In genomic region chr6:131909408-131910218, GRCh38 we compare ENCODE assay signal across 8 cellular contexts. TPM values are rescaled to one million over a fixed set of nuclear protein-coding genes. Genes with fewer than 3 reads are reported as not detected.
DNase-seq lines count a peak whose midpoint lies in the region; ATAC-seq and FAIRE-seq lines count a peak whose summit lies in the region.

No MANE protein-coding gene starts in this region.

- H3K4ac ChIP-seq in mesenchymal stem cell (ENCODE audit: low read depth in 1 of 2, low read length in 2 of 2) = no peak overlapping the region

- WGBS in mesenchymal stem cell = 100% methylated on average over 1 of the region's 4 CpGs

- POLR2A ChIA-PET in CD4-positive, alpha-beta memory T cell (lab: Charles Lee; ENCODE audit: partially characterized antibody) = no interaction called here

- H3K27ac Mint-ChIP-seq in CD4-positive, alpha-beta memory T cell = peak overlapping the region in 5 of 7 donors; percentile 31 to 85 (median 74)

- no peak overlapping the region for H3K14ac ChIP-seq in mesenchymal stem cell (ENCODE audit: low read length in 2 of 2)

- H3K9me3 Mint-ChIP-seq in CD4-positive, alpha-beta memory T cell = no peaks in the 10 kb centered on the region

- no peaks in the 10 kb centered on the region for H3K27me3 ChIP-seq in CD4-positive, alpha-beta memory T cell (ENCODE audit: insufficient read depth, low read length)
- no peaks in the 10 kb centered on the region for H3K27me3 ChIP-seq in mesenchymal stem cell (ENCODE audit: control insufficient read depth in 1 of 2, insufficient read depth in 1 of 2, low read length in 2 of 2)

- no peak overlapping the region for H3K23ac ChIP-seq in mesenchymal stem cell (ENCODE audit: low read length in 2 of 2)

- peak; percentile 68 to 75 (median 73) for DNase-seq in CD4-positive, alpha-beta memory T cell
- peak; percentile 20 for DNase-seq in GM19239 (ENCODE audit: insufficient read length, low spot score)
- peak; percentile 54 for DNase-seq in NCI-H526 treated with DMSO at 0.1 percent for 48 hours (lab: John Stamatoyannopoulos, UW)
- peak; percentile 44 to 67 for DNase-seq in activated CD4-positive, alpha-beta T cell treated with anti-CD3 and anti-CD28 coated beads, Interleukin-2, amount 50 U/mL, for 24 hours (ENCODE audit: low read depth in 1 of 2, low spot score in 1 of 2)
- peak; percentile 33 to 68 for DNase-seq in dermis microvascular lymphatic vessel endothelial cell (ENCODE audit: low read depth in 2 of 2)
- peak; percentile 77 for DNase-seq in mesenchymal stem cell
- peak; percentile 91 for DNase-seq in stimulated activated CD8-positive, alpha-beta memory T cell treated with anti-CD3 and anti-CD28 coated beads, Interleukin-4, amount 100 ng/mL, for 48 hours

- no peak overlapping the region for H3K4me2 ChIP-seq in mesenchymal stem cell (ENCODE audit: low read length, poor library complexity, severe bottlenecking)

- peak; percentile 97 for ATAC-seq in HG03196 (IDR thresholded peaks at IDR 0.05; ENCODE audit: unreplicated experiment)

- H3K4me1 Mint-ChIP-seq in CD4-positive, alpha-beta memory T cell = peaks cover 11 to 26% (median 15%) of the 10 kb centered on the region in 4 donors

- no peak overlapping the region for H2AK5ac ChIP-seq in mesenchymal stem cell (ENCODE audit: low read length, severe bottlenecking)

- no peak overlapping the region for H2BK15ac ChIP-seq in mesenchymal stem cell (ENCODE audit: low read depth, poor library complexity, severe bottlenecking)

- peaks cover 17% of the 10 kb centered on the region for H3K4me1 ChIP-seq in CD4-positive, alpha-beta memory T cell (ENCODE audit: insufficient read depth, low read length)
- H3K4me1 ChIP-seq in mesenchymal stem cell (ENCODE audit: control insufficient read depth, insufficient read depth, low read depth, low read length) = no peaks in the 10 kb centered on the region

- no peaks in the 10 kb centered on the region for H3K36me3 Mint-ChIP-seq in CD4-positive, alpha-beta memory T cell

- H2BK5ac ChIP-seq in mesenchymal stem cell (ENCODE audit: low read depth, low read length, poor library complexity, severe bottlenecking) = no peak overlapping the region

- no peaks in the 10 kb centered on the region for H3K9me3 ChIP-seq in CD4-positive, alpha-beta memory T cell (ENCODE audit: control insufficient read depth in 1 of 2, low read length in 2 of 2)
- H3K9me3 ChIP-seq in mesenchymal stem cell (ENCODE audit: control insufficient read depth, low read length) = no peaks in the 10 kb centered on the region

- H3K9ac ChIP-seq in mesenchymal stem cell (ENCODE audit: low read length) = no peak overlapping the region

- peaks cover 10 to 16% of the 10 kb centered on the region in 2 donors for H3K27me3 Mint-ChIP-seq in CD4-positive, alpha-beta memory T cell

- intact Hi-C loops in CD4-positive, alpha-beta memory T cell (cut with micrococcal nuclease) = loop anchor here (1.0 to 10.0 kb wide), 5 partner anchors 127 to 1024 kb away; partner anchors contain the start of gene MED23

- CTCF ChIA-PET in CD4-positive, alpha-beta memory T cell (lab: Charles Lee; ENCODE audit: partially characterized antibody) = interaction anchor here (0.6 to 3.6 kb wide), 20 partner anchors 9 to 1024 kb away, joined by 3 to 19 read pairs (median 4); partner anchors contain the start of gene MED23

- no peak overlapping the region for H2BK120ac ChIP-seq in mesenchymal stem cell (ENCODE audit: low read depth, low read length)

- H2BK12ac ChIP-seq in mesenchymal stem cell (ENCODE audit: low read length in 2 of 2) = no peak overlapping the region

- no peaks in the 10 kb centered on the region for H3K36me3 ChIP-seq in CD4-positive, alpha-beta memory T cell (ENCODE audit: insufficient read depth, low read length)
- H3K36me3 ChIP-seq in mesenchymal stem cell (ENCODE audit: control insufficient read depth in 1 of 2, insufficient read depth in 2 of 2, low read depth in 1 of 2, low read length in 2 of 2) = no peaks in the 10 kb centered on the region

- H3K4me3 Mint-ChIP-seq in CD4-positive, alpha-beta memory T cell = peak overlapping the region in 6 of 8 donors; percentile 21 to 79 (median 42)

- H4K91ac ChIP-seq in mesenchymal stem cell (ENCODE audit: low read length) = no peak overlapping the region

- FAIRE-seq in GM19239 (lab: Jason Lieb, UNC) = peak; percentile 72

- no peak overlapping the region for H3K4me3 ChIP-seq in CD4-positive, alpha-beta memory T cell (ENCODE audit: low read length in 2 of 2)
- no peak overlapping the region for H3K4me3 ChIP-seq in mesenchymal stem cell (ENCODE audit: insufficient read depth in 1 of 2, low read depth in 1 of 2, low read length in 2 of 2)

- H3K27ac ChIP-seq in CD4-positive, alpha-beta memory T cell (ENCODE audit: low read depth, low read length) = no peak overlapping the region
- no peak overlapping the region for H3K27ac ChIP-seq in mesenchymal stem cell (ENCODE audit: low read length, poor library complexity, severe bottlenecking)

- H4K8ac ChIP-seq in mesenchymal stem cell (ENCODE audit: low read length) = no peak overlapping the region

- no peaks in the 10 kb centered on the region for H3K79me1 ChIP-seq in mesenchymal stem cell (replicated peaks; ENCODE audit: low read length, poor library complexity, severe bottlenecking)

- H2AFZ ChIP-seq in mesenchymal stem cell (ENCODE audit: low read depth, low read length) = no peak overlapping the region

- H3K18ac ChIP-seq in mesenchymal stem cell (ENCODE audit: low read depth in 1 of 2, low read length in 2 of 2) = no peak overlapping the region

RNA-seq across cellular contexts. Expression of gene CCN2, which starts 41.6 kb away (rescaled TPM):
- not detected for total RNA-seq in CD4-positive, alpha-beta memory T cell
- not detected for polyA plus RNA-seq in CD4-positive, alpha-beta memory T cell
- 178 and 284 TPM in 2 replicates for total RNA-seq in dermis microvascular lymphatic vessel endothelial cell
- 252 TPM for polyA plus RNA-seq in mesenchymal stem cell (2013, experiment 1 of 2)
- 259 TPM for polyA plus RNA-seq in mesenchymal stem cell (2013, experiment 2 of 2)

Comparison
In these comparisons a context has a peak if more than half of its experiments do, and no peak if none do; other contexts are left out.
1. DNase-seq: peak in every context shown above with its lines; median percentile 91 in stimulated activated CD8-positive, alpha-beta memory T cell treated with anti-CD3 and anti-CD28 coated beads, Interleukin-4, amount 100 ng/mL, for 48 hours; 77 in mesenchymal stem cell; 73 in CD4-positive, alpha-beta memory T cell; 56 in activated CD4-positive, alpha-beta T cell treated with anti-CD3 and anti-CD28 coated beads, Interleukin-2, amount 50 U/mL, for 24 hours; 54 in NCI-H526 treated with DMSO at 0.1 percent for 48 hours; 50 in dermis microvascular lymphatic vessel endothelial cell; 20 in GM19239.
2. RNA of gene CCN2, which starts 41.6 kb away (total RNA-seq): 178 to 284 TPM in dermis microvascular lymphatic vessel endothelial cell; not detected in CD4-positive, alpha-beta memory T cell; every median in the first group is over 100 times any median in the second.